In genomic region chr9:113694912-113695900, GRCh38 we compare ENCODE assay signal across 16 cellular contexts.
"Had no signal": no experiment of that assay in that cellular context is flagged by ENCODE, and none has a peak within 500 bp of the region (broad histone marks: within the 10 kb centered on the region; RNA-seq: fewer than 3 reads in every experiment).

No MANE protein-coding gene starts in this region.

- ATAC-seq: gastrocnemius medialis, heart right ventricle, upper lobe of right lung had no signal

- H3K36me3 ChIP-seq: gastrocnemius medialis, heart right ventricle, left ventricle myocardium inferior, sigmoid colon, upper lobe of right lung had no signal

- H3K4me1 Mint-ChIP-seq: neural crest cell had no signal

- H3K27me3 ChIP-seq: upper lobe of right lung had no signal

- H3K4me1 ChIP-seq: gastrocnemius medialis, heart right ventricle, left ventricle myocardium inferior, sigmoid colon, upper lobe of right lung had no signal

- H3K4me3 ChIP-seq: coronary artery, gastrocnemius medialis, heart right ventricle, left ventricle myocardium inferior, sigmoid colon, upper lobe of right lung had no signal

- H3K4me3 Mint-ChIP-seq: neural crest cell had no signal

- H3K9me3 ChIP-seq: gastrocnemius medialis, left ventricle myocardium inferior, upper lobe of right lung had no signal

- DNase-seq: activated CD4-positive, alpha-beta T cell treated with anti-CD3 and anti-CD28 coated beads for 4 hours; activated CD8-positive, alpha-beta memory T cell treated with anti-CD3 and anti-CD28 coated beads for 24 hours; activated naive CD4-positive, alpha-beta T cell treated with Interleukin-2 at 50 U/mL for 16 hours; effector CD4-positive, alpha-beta T cell; gastrocnemius medialis; heart right ventricle; kidney; left ventricle myocardium inferior; sigmoid colon; stimulated activated CD4-positive, alpha-beta T cell treated with anti-CD3 and anti-CD28 coated beads, Interleukin-2, amount 100 ng/mL, for 24 hours; stimulated activated naive CD4-positive, alpha-beta T cell treated with Interleukin-2 at 50 U/mL for 16 hours; T-helper 9 cell; upper lobe of right lung had no signal

- H3K27ac ChIP-seq: coronary artery, gastrocnemius medialis, heart right ventricle, left ventricle myocardium inferior, sigmoid colon, upper lobe of right lung, VCaP had no signal
